9 cellular contexts compared by ENCODE assay signal in genomic region chr6:134249759-134250602, GRCh38.
DNase-seq lines count a peak whose midpoint lies in the region; ATAC-seq and TF ChIP-seq lines count a peak whose summit lies in the region.
"Had no signal": no experiment of that assay in that cellular context is flagged by ENCODE, and none has a peak within 500 bp of the region (broad histone marks: within the 10 kb centered on the region; RNA-seq: fewer than 3 reads in every experiment).

No MANE protein-coding gene starts in this region.

- H3K4me3 Mint-ChIP-seq in activated naive CD4-positive, alpha-beta T cell treated with anti-CD3 and anti-CD28 coated beads for 36 hours, result peak overlapping the region; percentile 48
- H3K4me3 Mint-ChIP-seq in H9, result no peak overlapping the region

- no peaks in the 10 kb centered on the region for H4K20me1 ChIP-seq in H9 (ENCODE audit: control insufficient read depth, insufficient read depth, insufficient read length)

- no peak overlapping the region for H3K4me3 ChIP-seq in adipocyte (ENCODE audit: low read length)
- peak overlapping the region in 2 of 5 donors; percentile 6 to 12 for H3K4me3 ChIP-seq in subcutaneous abdominal adipose tissue (ENCODE audit: low read depth in 1 of 5, low read length in 5 of 5)
- H3K4me3 ChIP-seq: lower lobe of right lung had no signal

- no peaks in the 10 kb centered on the region for H3K23me2 ChIP-seq in H9 (ENCODE audit: insufficient read length, low read depth, low read length, poor library complexity, severe bottlenecking)

- TF ChIP-seq CTCF in H9 (conservative IDR thresholded peaks at IDR 0.05), result no peak

- H3K27ac Mint-ChIP-seq in activated naive CD4-positive, alpha-beta T cell treated with anti-CD3 and anti-CD28 coated beads for 36 hours, result peak overlapping the region; percentile 97
- no peak overlapping the region; a peak in 1 of 7 replicates for H3K27ac Mint-ChIP-seq in H9

- H3K4me1 Mint-ChIP-seq in activated naive CD4-positive, alpha-beta T cell treated with anti-CD3 and anti-CD28 coated beads for 36 hours (ENCODE audit: low read depth), result peaks cover 57% of the 10 kb centered on the region
- peaks cover 14 to 18% of the 10 kb centered on the region in 2 experiments for H3K4me1 Mint-ChIP-seq in H9

- H3K27me3 ChIP-seq in adipocyte (replicated peaks; ENCODE audit: control insufficient read depth, insufficient read depth, low read length) (no peaks in the 10 kb centered on the region), subcutaneous abdominal adipose tissue (ENCODE audit: control insufficient read depth in 5 of 5, insufficient read depth in 4 of 5, low read length in 5 of 5) (no peaks in the 10 kb centered on the region), H9 (ENCODE audit: insufficient read depth, low read length) (no peaks in the 10 kb centered on the region)

- H3K79me1 ChIP-seq in H9 (ENCODE audit: insufficient read depth, low read depth, low read length, poor library complexity, severe bottlenecking), result no peaks in the 10 kb centered on the region

- intact Hi-C loops in activated naive CD4-positive, alpha-beta T cell treated with anti-CD3 and anti-CD28 coated beads for 36 hours (cut with micrococcal nuclease), result loop anchor here (5.0 kb wide), 4 partner anchors 298 to 912 kb away; partner anchors contain the start of genes HBS1L and TBPL1

- no CpG with 5 or more reads among the region's 7 CpGs for WGBS in H9 (ENCODE audit: extremely low coverage, insufficient read length, low lambda C conversion rate)

- no peak overlapping the region for H3K18ac ChIP-seq in H9 (ENCODE audit: insufficient read length, low read depth, low read length)

- CTCF ChIA-PET in activated naive CD4-positive, alpha-beta T cell treated with anti-CD3 and anti-CD28 coated beads for 36 hours (lab: Charles Lee), result interaction anchor here (0.9 to 1.7 kb wide), 5 partner anchors 9 to 73 kb away, joined by 3 to 4 read pairs (median 4); no protein-coding TSS in a partner anchor

- no peak overlapping the region for H3K4ac ChIP-seq in H9 (ENCODE audit: low read depth, low read length)

- H3K36me3 ChIP-seq in adipocyte (ENCODE audit: control insufficient read depth, insufficient read depth, low read length, severe bottlenecking), result no peaks in the 10 kb centered on the region
- H3K36me3 ChIP-seq in subcutaneous abdominal adipose tissue (ENCODE audit: control insufficient read depth in 5 of 5, insufficient read depth in 5 of 5, low read length in 5 of 5), result no peaks in the 10 kb centered on the region
- H3K36me3 ChIP-seq: lower lobe of right lung had no signal

- H3K79me2 ChIP-seq in H9 (ENCODE audit: insufficient read depth, low read length), result no peaks in the 10 kb centered on the region

- H3K14ac ChIP-seq in H9 (ENCODE audit: insufficient read depth, low read length), result no peak overlapping the region

- H3K9me3 ChIP-seq in adipocyte (ENCODE audit: control insufficient read depth, low read length) (no peaks in the 10 kb centered on the region), subcutaneous abdominal adipose tissue (ENCODE audit: control insufficient read depth in 5 of 5, low read length in 5 of 5) (no peaks in the 10 kb centered on the region), H9 (ENCODE audit: control insufficient read depth, low read depth, low read length) (no peaks in the 10 kb centered on the region)
- H3K9me3 ChIP-seq: lower lobe of right lung had no signal

- H2AK5ac ChIP-seq in H9 (ENCODE audit: insufficient read length, low read length), result no peak overlapping the region

- H3K56ac ChIP-seq in H9 (ENCODE audit: insufficient read length, low read depth, low read length), result no peak overlapping the region

- DNase-seq in activated naive CD4-positive, alpha-beta T cell treated with anti-CD3 and anti-CD28 coated beads for 36 hours, result no peak
- no peak for DNase-seq in activated naive CD4-positive, alpha-beta T cell treated with anti-CD3 and anti-CD28 coated beads, Interleukin-2, amount 50 U/mL, for 16 hours
- peak; percentile 27 for DNase-seq in adipocyte (ENCODE audit: low read depth)
- DNase-seq in left kidney (ENCODE audit: low read depth, low spot score), result peak; percentile 25
- DNase-seq in COLO829 (ENCODE audit: low spot score), result no peak
- DNase-seq in H9, result no peak
- DNase-seq: lower lobe of right lung had no signal

- no peak overlapping the region for H2AFZ ChIP-seq in H9 (ENCODE audit: low read length)

- no peak overlapping the region for H4K8ac ChIP-seq in H9 (replicated peaks; ENCODE audit: insufficient read length, low read depth, low read length)

- H3K27me3 Mint-ChIP-seq in activated naive CD4-positive, alpha-beta T cell treated with anti-CD3 and anti-CD28 coated beads for 36 hours (ENCODE audit: low read depth), result no peaks in the 10 kb centered on the region
- H3K27me3 Mint-ChIP-seq in H9 (ENCODE audit: low read depth), result no peaks in the 10 kb centered on the region

- no peak overlapping the region for H2BK5ac ChIP-seq in H9 (ENCODE audit: insufficient read length, low read length)

- H3K4me1 ChIP-seq in adipocyte (ENCODE audit: control insufficient read depth, insufficient read depth, low read length) (peaks cover 10% of the 10 kb centered on the region), subcutaneous abdominal adipose tissue (ENCODE audit: control insufficient read depth in 5 of 5, insufficient read depth in 5 of 5, low read length in 5 of 5) (peaks cover 5 to 40% (median 32%) of the 10 kb centered on the region in 5 donors), H9 (ENCODE audit: insufficient read depth, low read length) (no peaks in the 10 kb centered on the region)

- H4K91ac ChIP-seq in H9 (ENCODE audit: insufficient read length, low read depth, low read length), result no peak overlapping the region

- H4K5ac ChIP-seq in H9 (ENCODE audit: insufficient read length, low read depth, low read length), result no peak overlapping the region

- H2BK120ac ChIP-seq in H9 (ENCODE audit: low read depth, low read length, poor library complexity, severe bottlenecking), result no peak overlapping the region

- H3K36me3 Mint-ChIP-seq in activated naive CD4-positive, alpha-beta T cell treated with anti-CD3 and anti-CD28 coated beads for 36 hours (ENCODE audit: low read depth), result peaks cover 3% of the 10 kb centered on the region
- H3K36me3 Mint-ChIP-seq in H9 (ENCODE audit: insufficient read depth in 1 of 3, low read depth in 3 of 3), result no peaks in the 10 kb centered on the region

- no peak overlapping the region for H3K9ac ChIP-seq in adipocyte (ENCODE audit: low read length)
- H3K9ac ChIP-seq in subcutaneous abdominal adipose tissue (ENCODE audit: low read length in 5 of 5), result no peak overlapping the region
- H3K9ac ChIP-seq in H9 (ENCODE audit: extremely low read depth, insufficient read length, low read length), result no peak overlapping the region

- H3K23ac ChIP-seq in H9 (ENCODE audit: insufficient read length, low read depth, low read length), result no peak overlapping the region

- no peak overlapping the region for H2BK15ac ChIP-seq in H9 (ENCODE audit: low read depth, low read length)

- no peak overlapping the region for H3K4me2 ChIP-seq in H9 (ENCODE audit: insufficient read depth, insufficient read length, low read length)

- ATAC-seq in HG03095 (IDR thresholded peaks at IDR 0.05; ENCODE audit: unreplicated experiment), result no peak

- H3T11ph ChIP-seq in H9 (ENCODE audit: low read length), result no peak overlapping the region

- H2BK20ac ChIP-seq in H9 (ENCODE audit: low read depth, low read length, poor library complexity, severe bottlenecking), result no peak overlapping the region

- H3K27ac ChIP-seq in subcutaneous abdominal adipose tissue (ENCODE audit: low read depth, low read length), result peak overlapping the region; percentile 47
- no peak overlapping the region for H3K27ac ChIP-seq in H9 (ENCODE audit: insufficient read length, low read depth, low read length)
- H3K27ac ChIP-seq: lower lobe of right lung had no signal

- H3K9me3 Mint-ChIP-seq in activated naive CD4-positive, alpha-beta T cell treated with anti-CD3 and anti-CD28 coated beads for 36 hours, result no peaks in the 10 kb centered on the region
- H3K9me3 Mint-ChIP-seq in H9, result no peaks in the 10 kb centered on the region

- H2BK12ac ChIP-seq in H9 (ENCODE audit: insufficient read length, low read depth, low read length), result no peak overlapping the region

Comparison
In these comparisons a context has a peak if more than half of its experiments do, and no peak if none do; other contexts are left out.
1. DNase-seq: peak in adipocyte (single experiment) and left kidney (single experiment); none in activated naive CD4-positive, alpha-beta T cell treated with anti-CD3 and anti-CD28 coated beads for 36 hours (single experiment), activated naive CD4-positive, alpha-beta T cell treated with anti-CD3 and anti-CD28 coated beads, Interleukin-2, amount 50 U/mL, for 16 hours (single experiment), COLO829 (single experiment) and H9 (single experiment).